25 cellular contexts compared by ENCODE assay signal in the genomic region with DNA sequence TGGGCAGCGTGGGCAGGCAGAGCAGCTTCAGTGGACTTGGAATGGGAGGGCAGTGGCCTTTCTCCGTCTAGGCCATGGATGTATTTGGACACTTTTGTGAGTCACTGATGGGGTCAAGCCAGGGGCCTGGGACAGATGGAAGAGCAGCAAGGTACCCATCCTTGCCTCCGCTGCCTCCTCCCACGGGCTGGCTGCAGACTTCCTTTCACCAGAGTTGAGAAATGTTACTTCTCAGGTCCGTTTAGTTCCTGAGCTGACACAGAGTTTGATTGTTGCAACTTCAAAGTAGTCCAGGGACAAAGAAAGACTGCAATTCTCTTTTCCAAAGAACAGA. TPM values are rescaled to one million over a fixed set of nuclear protein-coding genes. Genes with fewer than 3 reads are reported as not detected.
DNase-seq lines count a peak whose midpoint lies in the region; ATAC-seq, FAIRE-seq and TF ChIP-seq lines count a peak whose summit lies in the region.
"Had no signal": no experiment of that assay in that cellular context is flagged by ENCODE, and none has a peak within 500 bp of the region (broad histone marks: within the 10 kb centered on the region; RNA-seq: fewer than 3 reads in every experiment).

No MANE protein-coding gene starts in this region.

- peaks cover 0 to 23% (median 0%) of the 10 kb centered on the region in 3 experiments for H3K27me3 ChIP-seq in neuronal stem cell (ENCODE audit: control insufficient read depth in 3 of 3, insufficient read depth in 3 of 3, low read depth in 1 of 3, low read length in 3 of 3)
- H3K27me3 ChIP-seq: BLaER1 had no signal

- DNase-seq in epithelial cell of esophagus (ENCODE audit: low read depth) (peak; percentile 6), nephron progenitor cell (no peak), neuronal stem cell (ENCODE audit: low spot score) (no peak), activated T-cell treated with anti-CD3 and anti-CD28 coated beads for 4 hours (no peak), GM12891 (ENCODE audit: insufficient read length, low spot score) (no peak), G401 (ENCODE audit: low spot score) (no peak)
- DNase-seq: 8988T; CD4-positive, alpha-beta memory T cell; DMS153; DMS79; GF-D8; GM23248; HCEC 1CT; HFFc6 had no signal

- peak overlapping the region; percentile 57 for H4K91ac ChIP-seq in neuronal stem cell (ENCODE audit: low read depth, low read length, poor library complexity)

- H3K14ac ChIP-seq in neuronal stem cell (ENCODE audit: low read length) = peak overlapping the region; percentile 22

- no peak overlapping the region for H2BK12ac ChIP-seq in neuronal stem cell (ENCODE audit: low read length)

- H3K4me1 ChIP-seq in HEK293 (ENCODE audit: control insufficient read depth, insufficient read depth, low read length) = no peaks in the 10 kb centered on the region
- peaks cover 17 to 19% of the 10 kb centered on the region in 2 donors for H3K4me1 ChIP-seq in neuronal stem cell (ENCODE audit: control insufficient read depth in 2 of 2, insufficient read depth in 1 of 2, low read depth in 1 of 2, low read length in 2 of 2)

- H3K9me3 ChIP-seq in HEK293 (ENCODE audit: control insufficient read depth, insufficient read depth, low read depth, low read length) (no peaks in the 10 kb centered on the region), neuronal stem cell (replicated peaks in 1 of 2; ENCODE audit: control insufficient read depth in 2 of 2, insufficient read depth in 1 of 2, low read depth in 1 of 2, low read length in 2 of 2) (no peaks in the 10 kb centered on the region)
- H3K9me3 ChIP-seq: BLaER1 had no signal

- H2AFZ ChIP-seq in neuronal stem cell (ENCODE audit: low read length) = peak overlapping the region; percentile 75
- H2AFZ ChIP-seq: GM23248 had no signal

- H2BK15ac ChIP-seq in neuronal stem cell (ENCODE audit: low read length) = peak overlapping the region; percentile 59

- no peaks in the 10 kb centered on the region for H3K9me3 Mint-ChIP-seq in nephron progenitor cell
- H3K9me3 Mint-ChIP-seq: HFFc6, IgD-negative memory B cell had no signal

- peak overlapping the region; percentile 66 for H3K9ac ChIP-seq in neuronal stem cell (ENCODE audit: low read depth, low read length, poor library complexity)
- H3K9ac ChIP-seq: BLaER1, GM23248 had no signal

- no peak for FAIRE-seq in GM12891 (lab: Jason Lieb, UNC)
- FAIRE-seq: GM19239, H54, HTR-8/SVneo had no signal

- peak overlapping the region; percentile 20 for H4K8ac ChIP-seq in neuronal stem cell (ENCODE audit: low read depth, low read length)

- no peak for ATAC-seq in HG03520 (IDR thresholded peaks at IDR 0.05; ENCODE audit: unreplicated experiment)

- POLR2A ChIA-PET in HEK293 (lab: Yijun Ruan, JAX) = no interaction called here

- no CpG with 5 or more reads among the region's 5 CpGs for WGBS in neuronal stem cell (ENCODE audit: extremely low coverage in 2 of 2, insufficient read length in 2 of 2, insufficient replicate concordance in 1 of 2), 2 donors

- peak overlapping the region; percentile 13 for H2BK120ac ChIP-seq in neuronal stem cell (ENCODE audit: low read depth, low read length)

- H3K4me3 ChIP-seq in HEK293 (ENCODE audit: low read depth, low read length) (no peak overlapping the region), epithelial cell of esophagus (ENCODE audit: low read length) (no peak overlapping the region), neuronal stem cell (ENCODE audit: low read length in 2 of 2) (no peak overlapping the region)
- H3K4me3 ChIP-seq: BLaER1, GM23248 had no signal

- H3K27me3 Mint-ChIP-seq in nephron progenitor cell (ENCODE audit: low read depth, poor library complexity) = no peaks in the 10 kb centered on the region

- H3K4me1 Mint-ChIP-seq in nephron progenitor cell = peaks cover 73% of the 10 kb centered on the region
- H3K4me1 Mint-ChIP-seq: CD14-positive monocyte; CD4-positive, alpha-beta memory T cell had no signal

- H3K36me3 ChIP-seq in HEK293 (ENCODE audit: control insufficient read depth in 2 of 2, insufficient read depth in 1 of 2, low read length in 2 of 2) = no peaks in the 10 kb centered on the region
- H3K36me3 ChIP-seq in neuronal stem cell (replicated peaks in 1 of 2; ENCODE audit: control insufficient read depth in 2 of 2, insufficient read depth in 2 of 2, low read length in 2 of 2) = no peaks in the 10 kb centered on the region
- H3K36me3 ChIP-seq: BLaER1 had no signal

- H3K18ac ChIP-seq in neuronal stem cell (ENCODE audit: low read length) = peak overlapping the region; percentile 90

- H2BK5ac ChIP-seq in neuronal stem cell (ENCODE audit: low read length) = no peak overlapping the region

- H3K4me2 ChIP-seq in neuronal stem cell (ENCODE audit: insufficient read depth, low read length, poor library complexity, severe bottlenecking) = no peak overlapping the region
- H3K4me2 ChIP-seq: BLaER1 had no signal

- H3K27ac Mint-ChIP-seq in nephron progenitor cell = peak overlapping the region; percentile 99
- H3K27ac Mint-ChIP-seq: CD4-positive, alpha-beta memory T cell; HFFc6; IgD-negative memory B cell had no signal

- peak overlapping the region; percentile 91 for H2AK5ac ChIP-seq in neuronal stem cell (ENCODE audit: low read depth, low read length)

- no peak overlapping the region for H3K27ac ChIP-seq in HEK293 (ENCODE audit: extremely low read depth, low read depth, low read length)
- no peak overlapping the region for H3K27ac ChIP-seq in neuronal stem cell (replicated peaks; ENCODE audit: low read length)
- H3K27ac ChIP-seq: BLaER1, GM23248 had no signal

- CTCF ChIA-PET in HEK293 (lab: Yijun Ruan, JAX) = no interaction called here

- no peaks in the 10 kb centered on the region for H3K79me1 ChIP-seq in neuronal stem cell (ENCODE audit: low read depth, low read length)

- H3K23ac ChIP-seq in neuronal stem cell (ENCODE audit: low read depth, low read length, poor library complexity) = peak overlapping the region; percentile 48

- TF ChIP-seq POLR2A in GM12891 (IDR thresholded peaks at IDR 0.05; ENCODE audit: low read depth, low read length) = no peak

- peak overlapping the region; percentile 56 for H3K4me3 Mint-ChIP-seq in nephron progenitor cell
- H3K4me3 Mint-ChIP-seq: CD14-positive monocyte; CD4-positive, alpha-beta memory T cell; HFFc6; IgD-negative memory B cell had no signal

- no peaks in the 10 kb centered on the region for H3K36me3 Mint-ChIP-seq in nephron progenitor cell (ENCODE audit: low read depth)
- H3K36me3 Mint-ChIP-seq: CD14-positive monocyte; CD4-positive, alpha-beta memory T cell; IgD-negative memory B cell had no signal

- no peak overlapping the region for H3K4ac ChIP-seq in neuronal stem cell (ENCODE audit: low read length)

- TF ChIP-seq CTCF in HEK293 (tag by site-specific recombination; IDR thresholded peaks at IDR 0.05) (no peak), epithelial cell of esophagus (IDR thresholded peaks at IDR 0.05; ENCODE audit: insufficient read depth, low read depth, low read length, missing control alignments) (no peak), nephron progenitor cell (IDR thresholded peaks at IDR 0.05) (no peak)

- in situ Hi-C loops in G401 (cut with HindIII; ENCODE audit: low sequenced_read_pairs) = no loop called here

TF ChIP-seq in HEK293, 187 proteins besides CTCF, POLR2A, EP300 and RAD21:
- TF ChIP-seq ZNF670 (tag by site-specific recombination; IDR thresholded peaks at IDR 0.05; ENCODE audit: low read depth) = no peak
- 0 out of 2 replicates have a peak, but pooled peaks have one; percentile 19 for TF ChIP-seq EGR2 (tag by site-specific recombination; IDR thresholded peaks at IDR 0.05; ENCODE audit: low read depth)
- TF ChIP-seq ZNF354C (tag by site-specific recombination; IDR thresholded peaks at IDR 0.05; ENCODE audit: borderline replicate concordance, low read depth) = no peak

TF ChIP-seq in GM12891, 5 proteins besides CTCF, POLR2A, EP300 and RAD21:
- TF ChIP-seq SPI1 (IDR thresholded peaks at IDR 0.05; ENCODE audit: low read depth, low read length) (no peak), TAF1 (IDR thresholded peaks at IDR 0.05; ENCODE audit: low read depth, low read length) (no peak), POLR2AphosphoS5 (IDR thresholded peaks at IDR 0.05; ENCODE audit: low read depth, low read length) (no peak), POU2F2 (IDR thresholded peaks at IDR 0.05; ENCODE audit: low read depth, low read length) (no peak), PAX5 (IDR thresholded peaks at IDR 0.05; ENCODE audit: insufficient read depth, low read length, severe bottlenecking) (no peak)

RNA-seq across cellular contexts. Expression of gene CST8, which starts 18.6 kb away (rescaled TPM):
- not detected for polyA plus RNA-seq in neuronal stem cell (2013, experiment 1 of 2)
- polyA plus RNA-seq in neuronal stem cell (2013, experiment 2 of 2) = not detected
- not detected for polyA plus RNA-seq in GM12891 (2012; ENCODE audit: low read depth, missing spikeins)
- not detected in 2 replicates for total RNA-seq in G401 (2014; rRNA removed; shearing (Covaris generic))
- total RNA-seq: A673; CD4-positive, alpha-beta memory T cell; Daoy; GM23248; HFFc6 had no signal
- polyA plus RNA-seq: AG04450; CD14-positive monocyte; CD4-positive, alpha-beta memory T cell; GM23248; IgD-negative memory B cell had no signal

RNA-seq across cellular contexts. Expression of gene CST11, which starts 56.9 kb away (rescaled TPM):
- not detected for polyA plus RNA-seq in neuronal stem cell (2013, experiment 1 of 2)
- polyA plus RNA-seq in neuronal stem cell (2013, experiment 2 of 2) = not detected
- polyA plus RNA-seq in GM12891 (2012; ENCODE audit: low read depth, missing spikeins) = not detected
- not detected in 2 replicates for total RNA-seq in G401 (2014; rRNA removed; shearing (Covaris generic))
- total RNA-seq: A673; CD4-positive, alpha-beta memory T cell; Daoy; GM23248; HFFc6 had no signal
- polyA plus RNA-seq: AG04450; CD14-positive monocyte; CD4-positive, alpha-beta memory T cell; GM23248; IgD-negative memory B cell had no signal

RNA-seq across cellular contexts. Expression of gene CST9L, which starts 58.7 kb away (rescaled TPM):
- polyA plus RNA-seq in neuronal stem cell (2013, experiment 1 of 2) = not detected
- polyA plus RNA-seq in neuronal stem cell (2013, experiment 2 of 2) = not detected
- polyA plus RNA-seq in GM12891 (2012; ENCODE audit: low read depth, missing spikeins) = not detected
- not detected in 2 replicates for total RNA-seq in G401 (2014; rRNA removed; shearing (Covaris generic))
- total RNA-seq: A673; CD4-positive, alpha-beta memory T cell; Daoy; GM23248; HFFc6 had no signal
- polyA plus RNA-seq: AG04450; CD14-positive monocyte; CD4-positive, alpha-beta memory T cell; GM23248; IgD-negative memory B cell had no signal
